ENCODE assay signal across 8 cellular contexts in the genomic region with DNA sequence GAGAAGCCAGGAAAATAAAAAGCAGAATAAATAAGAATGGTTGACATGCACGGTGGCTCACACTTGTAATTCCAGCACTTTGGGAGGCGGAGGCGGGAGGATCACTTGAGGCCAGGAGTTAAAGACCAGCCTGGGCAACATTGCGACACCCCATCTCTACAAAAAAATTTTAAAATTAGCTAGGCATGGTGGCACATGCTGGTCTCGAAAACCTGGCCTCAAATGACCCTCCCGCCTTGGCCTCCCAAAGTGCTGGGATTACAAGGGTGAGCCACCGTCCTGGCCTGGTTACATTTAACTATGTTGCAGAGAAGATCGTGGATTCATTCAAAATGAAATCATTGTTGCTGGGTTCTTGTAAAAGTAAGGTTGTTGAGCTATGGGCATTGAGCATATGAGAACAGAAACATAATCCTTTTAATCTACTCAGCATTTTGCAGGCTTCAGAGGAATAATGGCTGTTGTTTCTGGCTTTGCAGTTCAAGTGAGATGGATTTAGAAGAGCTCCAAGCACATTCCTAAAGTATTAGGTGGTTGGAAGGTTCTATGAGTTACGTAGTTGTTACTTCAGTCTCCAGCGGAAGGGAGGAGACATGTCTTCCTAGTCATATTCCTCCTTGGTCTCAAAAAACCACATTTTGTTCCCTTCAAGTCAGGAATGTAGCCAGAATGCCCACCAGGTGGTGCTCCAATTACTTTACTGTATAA. TPM values are rescaled to one million over a fixed set of nuclear protein-coding genes. Genes with fewer than 3 reads are reported as not detected.
DNase-seq lines count a peak whose midpoint lies in the region; ATAC-seq and TF ChIP-seq lines count a peak whose summit lies in the region.

No MANE protein-coding gene starts in this region.

- H3K4me3 ChIP-seq in MG63 (no peak overlapping the region), WI38 (ENCODE audit: low read depth, low read length) (no peak overlapping the region)

- no peak for TF ChIP-seq POLR2A in GM18505 (IDR thresholded peaks at IDR 0.05; ENCODE audit: borderline replicate concordance, extremely low read depth, insufficient read depth, insufficient read length)

- H3K4me3 Mint-ChIP-seq in osteocyte (ENCODE audit: unreplicated experiment), result peak overlapping the region; percentile 14

- H3K36me3 ChIP-seq in MG63, result no peaks in the 10 kb centered on the region

- no peaks in the 10 kb centered on the region for H3K9me3 Mint-ChIP-seq in osteocyte (ENCODE audit: unreplicated experiment)

- TF ChIP-seq CTCF in WI38 (IDR thresholded peaks at IDR 0.05; ENCODE audit: low read depth, low read length), result peak; percentile 34; the same call in 1 of the 2 replicates
- peak; percentile 78 for TF ChIP-seq CTCF in osteocyte (IDR thresholded peaks at IDR 0.05)

- no peaks in the 10 kb centered on the region for H3K27me3 ChIP-seq in MG63

- peak; percentile 23 for DNase-seq in SIG-M5 treated with dmso at 0.1 percent for 504 hours (lab: John Stamatoyannopoulos, UW; ENCODE audit: unreplicated experiment)
- no peak for DNase-seq in SIG-M5 (lab: John Stamatoyannopoulos, UW)
- peak; percentile 69 for DNase-seq in MG63
- DNase-seq in fibroblast of gingiva (ENCODE audit: low read depth), result peak; percentile 95
- peak; percentile 86 for DNase-seq in osteocyte (ENCODE audit: extremely low spot score, unreplicated experiment)
- DNase-seq in occipital lobe (lab: John Stamatoyannopoulos, UW), result no peak

- H3K4me1 Mint-ChIP-seq in osteocyte (ENCODE audit: unreplicated experiment), result peaks cover 49% of the 10 kb centered on the region

- peak overlapping the region; percentile 96 for H3K27ac Mint-ChIP-seq in osteocyte (ENCODE audit: unreplicated experiment)

- no peak for ATAC-seq in GM18505 (IDR thresholded peaks at IDR 0.05; ENCODE audit: unreplicated experiment)

- no peaks in the 10 kb centered on the region for H3K27me3 Mint-ChIP-seq in osteocyte (ENCODE audit: unreplicated experiment)

- no peaks in the 10 kb centered on the region for H3K9me3 ChIP-seq in MG63

- no peaks in the 10 kb centered on the region for H3K36me3 Mint-ChIP-seq in osteocyte (ENCODE audit: unreplicated experiment)

RNA-seq across cellular contexts. Expression of a gene that starts 45.6 kb away (rescaled TPM):
- 15.5 and 21.1 TPM in 2 replicates for total RNA-seq in MG63 (2014; rRNA removed; shearing (Covaris generic); ENCODE audit: low replicate concordance)
- total RNA-seq in osteocyte, result 33.8 and 35.2 TPM in 2 replicates
- total RNA-seq in occipital lobe, result 51.3 TPM

RNA-seq across cellular contexts. Expression of a gene that starts 49.7 kb away (rescaled TPM):
- 49.1 and 60.0 TPM in 2 replicates for total RNA-seq in MG63 (2014; rRNA removed; shearing (Covaris generic); ENCODE audit: low replicate concordance)
- total RNA-seq in osteocyte (10.4 and 11.9 TPM in 2 replicates), occipital lobe (25.7 TPM)

Comparison
In these comparisons a context has a peak if more than half of its experiments do, and no peak if none do; other contexts are left out.
1. DNase-seq: peak in SIG-M5 treated with dmso at 0.1 percent for 504 hours (single experiment), MG63 (single experiment), fibroblast of gingiva (single experiment) and osteocyte (single experiment); none in SIG-M5 (single experiment) and occipital lobe (single experiment).